Comparison of ENCODE assay signal across 1 cellular context in the genomic region with DNA sequence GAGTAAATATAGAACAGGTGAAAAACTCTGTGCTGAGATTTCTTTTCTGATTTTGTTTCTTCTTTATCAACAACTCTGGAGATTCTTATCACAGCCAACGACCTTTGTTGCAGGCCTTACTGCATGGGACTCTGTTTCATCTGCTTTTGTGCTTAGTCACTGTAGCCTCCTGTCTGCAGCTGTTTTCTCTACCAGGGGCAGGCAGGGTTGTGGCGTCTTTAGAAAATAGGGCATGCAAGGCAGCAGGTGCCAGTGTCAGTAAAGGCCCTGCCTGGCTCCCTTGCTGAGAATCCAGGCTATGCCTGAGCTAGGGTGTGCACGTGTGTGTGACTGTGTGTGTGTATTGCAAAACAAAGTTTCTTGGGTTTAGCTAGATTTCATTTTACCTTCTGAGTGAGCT.
TF ChIP-seq lines count a peak whose summit lies in the region.

No MANE protein-coding gene starts in this region.

TF ChIP-seq in GM23338, 12 proteins besides CTCF, POLR2A, EP300 and RAD21:
- TF ChIP-seq, protein P1, sequence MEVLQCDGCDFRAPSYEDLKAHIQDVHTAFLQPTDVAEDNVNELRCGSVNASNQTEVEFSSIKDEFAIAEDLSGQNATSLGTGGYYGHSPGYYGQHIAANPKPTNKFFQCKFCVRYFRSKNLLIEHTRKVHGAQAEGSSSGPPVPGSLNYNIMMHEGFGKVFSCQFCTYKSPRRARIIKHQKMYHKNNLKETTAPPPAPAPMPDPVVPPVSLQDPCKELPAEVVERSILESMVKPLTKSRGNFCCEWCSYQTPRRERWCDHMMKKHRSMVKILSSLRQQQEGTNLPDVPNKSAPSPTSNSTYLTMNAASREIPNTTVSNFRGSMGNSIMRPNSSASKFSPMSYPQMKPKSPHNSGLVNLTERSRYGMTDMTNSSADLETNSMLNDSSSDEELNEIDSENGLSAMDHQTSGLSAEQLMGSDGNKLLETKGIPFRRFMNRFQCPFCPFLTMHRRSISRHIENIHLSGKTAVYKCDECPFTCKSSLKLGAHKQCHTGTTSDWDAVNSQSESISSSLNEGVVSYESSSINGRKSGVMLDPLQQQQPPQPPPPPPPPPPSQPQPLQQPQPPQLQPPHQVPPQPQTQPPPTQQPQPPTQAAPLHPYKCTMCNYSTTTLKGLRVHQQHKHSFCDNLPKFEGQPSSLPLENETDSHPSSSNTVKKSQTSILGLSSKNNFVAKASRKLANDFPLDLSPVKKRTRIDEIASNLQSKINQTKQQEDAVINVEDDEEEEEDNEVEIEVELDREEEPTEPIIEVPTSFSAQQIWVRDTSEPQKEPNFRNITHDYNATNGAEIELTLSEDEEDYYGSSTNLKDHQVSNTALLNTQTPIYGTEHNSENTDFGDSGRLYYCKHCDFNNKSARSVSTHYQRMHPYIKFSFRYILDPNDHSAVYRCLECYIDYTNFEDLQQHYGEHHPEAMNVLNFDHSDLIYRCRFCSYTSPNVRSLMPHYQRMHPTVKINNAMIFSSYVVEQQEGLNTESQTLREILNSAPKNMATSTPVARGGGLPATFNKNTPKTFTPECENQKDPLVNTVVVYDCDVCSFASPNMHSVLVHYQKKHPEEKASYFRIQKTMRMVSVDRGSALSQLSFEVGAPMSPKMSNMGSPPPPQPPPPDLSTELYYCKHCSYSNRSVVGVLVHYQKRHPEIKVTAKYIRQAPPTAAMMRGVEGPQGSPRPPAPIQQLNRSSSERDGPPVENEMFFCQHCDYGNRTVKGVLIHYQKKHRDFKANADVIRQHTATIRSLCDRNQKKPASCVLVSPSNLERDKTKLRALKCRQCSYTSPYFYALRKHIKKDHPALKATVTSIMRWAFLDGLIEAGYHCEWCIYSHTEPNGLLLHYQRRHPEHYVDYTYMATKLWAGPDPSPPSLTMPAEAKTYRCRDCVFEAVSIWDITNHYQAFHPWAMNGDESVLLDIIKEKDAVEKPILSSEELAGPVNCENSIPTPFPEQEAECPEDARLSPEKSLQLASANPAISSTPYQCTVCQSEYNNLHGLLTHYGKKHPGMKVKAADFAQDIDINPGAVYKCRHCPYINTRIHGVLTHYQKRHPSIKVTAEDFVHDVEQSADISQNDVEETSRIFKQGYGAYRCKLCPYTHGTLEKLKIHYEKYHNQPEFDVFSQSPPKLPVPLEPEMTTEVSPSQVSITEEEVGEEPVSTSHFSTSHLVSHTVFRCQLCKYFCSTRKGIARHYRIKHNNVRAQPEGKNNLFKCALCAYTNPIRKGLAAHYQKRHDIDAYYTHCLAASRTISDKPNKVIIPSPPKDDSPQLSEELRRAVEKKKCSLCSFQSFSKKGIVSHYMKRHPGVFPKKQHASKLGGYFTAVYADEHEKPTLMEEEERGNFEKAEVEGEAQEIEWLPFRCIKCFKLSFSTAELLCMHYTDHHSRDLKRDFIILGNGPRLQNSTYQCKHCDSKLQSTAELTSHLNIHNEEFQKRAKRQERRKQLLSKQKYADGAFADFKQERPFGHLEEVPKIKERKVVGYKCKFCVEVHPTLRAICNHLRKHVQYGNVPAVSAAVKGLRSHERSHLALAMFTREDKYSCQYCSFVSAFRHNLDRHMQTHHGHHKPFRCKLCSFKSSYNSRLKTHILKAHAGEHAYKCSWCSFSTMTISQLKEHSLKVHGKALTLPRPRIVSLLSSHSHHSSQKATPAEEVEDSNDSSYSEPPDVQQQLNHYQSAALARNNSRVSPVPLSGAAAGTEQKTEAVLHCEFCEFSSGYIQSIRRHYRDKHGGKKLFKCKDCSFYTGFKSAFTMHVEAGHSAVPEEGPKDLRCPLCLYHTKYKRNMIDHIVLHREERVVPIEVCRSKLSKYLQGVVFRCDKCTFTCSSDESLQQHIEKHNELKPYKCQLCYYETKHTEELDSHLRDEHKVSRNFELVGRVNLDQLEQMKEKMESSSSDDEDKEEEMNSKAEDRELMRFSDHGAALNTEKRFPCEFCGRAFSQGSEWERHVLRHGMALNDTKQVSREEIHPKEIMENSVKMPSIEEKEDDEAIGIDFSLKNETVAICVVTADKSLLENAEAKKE (CRISPR knock-in tag; IDR thresholded peaks at IDR 0.05) = no peak
- TF ChIP-seq CREB1 (CRISPR knock-in tag; IDR thresholded peaks at IDR 0.05; ENCODE audit: low read depth) = no peak
- TF ChIP-seq, protein P2, sequence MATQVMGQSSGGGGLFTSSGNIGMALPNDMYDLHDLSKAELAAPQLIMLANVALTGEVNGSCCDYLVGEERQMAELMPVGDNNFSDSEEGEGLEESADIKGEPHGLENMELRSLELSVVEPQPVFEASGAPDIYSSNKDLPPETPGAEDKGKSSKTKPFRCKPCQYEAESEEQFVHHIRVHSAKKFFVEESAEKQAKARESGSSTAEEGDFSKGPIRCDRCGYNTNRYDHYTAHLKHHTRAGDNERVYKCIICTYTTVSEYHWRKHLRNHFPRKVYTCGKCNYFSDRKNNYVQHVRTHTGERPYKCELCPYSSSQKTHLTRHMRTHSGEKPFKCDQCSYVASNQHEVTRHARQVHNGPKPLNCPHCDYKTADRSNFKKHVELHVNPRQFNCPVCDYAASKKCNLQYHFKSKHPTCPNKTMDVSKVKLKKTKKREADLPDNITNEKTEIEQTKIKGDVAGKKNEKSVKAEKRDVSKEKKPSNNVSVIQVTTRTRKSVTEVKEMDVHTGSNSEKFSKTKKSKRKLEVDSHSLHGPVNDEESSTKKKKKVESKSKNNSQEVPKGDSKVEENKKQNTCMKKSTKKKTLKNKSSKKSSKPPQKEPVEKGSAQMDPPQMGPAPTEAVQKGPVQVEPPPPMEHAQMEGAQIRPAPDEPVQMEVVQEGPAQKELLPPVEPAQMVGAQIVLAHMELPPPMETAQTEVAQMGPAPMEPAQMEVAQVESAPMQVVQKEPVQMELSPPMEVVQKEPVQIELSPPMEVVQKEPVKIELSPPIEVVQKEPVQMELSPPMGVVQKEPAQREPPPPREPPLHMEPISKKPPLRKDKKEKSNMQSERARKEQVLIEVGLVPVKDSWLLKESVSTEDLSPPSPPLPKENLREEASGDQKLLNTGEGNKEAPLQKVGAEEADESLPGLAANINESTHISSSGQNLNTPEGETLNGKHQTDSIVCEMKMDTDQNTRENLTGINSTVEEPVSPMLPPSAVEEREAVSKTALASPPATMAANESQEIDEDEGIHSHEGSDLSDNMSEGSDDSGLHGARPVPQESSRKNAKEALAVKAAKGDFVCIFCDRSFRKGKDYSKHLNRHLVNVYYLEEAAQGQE (IDR thresholded peaks at IDR 0.05; ENCODE audit: unreplicated experiment) = no peak
- no peak for TF ChIP-seq EZH2phosphoT487 (IDR thresholded peaks at IDR 0.05; ENCODE audit: unreplicated experiment)
- no peak for TF ChIP-seq JUNB (IDR thresholded peaks at IDR 0.05; ENCODE audit: unreplicated experiment)
- no peak for TF ChIP-seq NANOG (IDR thresholded peaks at IDR 0.05; ENCODE audit: borderline replicate concordance)
- TF ChIP-seq, protein P3, sequence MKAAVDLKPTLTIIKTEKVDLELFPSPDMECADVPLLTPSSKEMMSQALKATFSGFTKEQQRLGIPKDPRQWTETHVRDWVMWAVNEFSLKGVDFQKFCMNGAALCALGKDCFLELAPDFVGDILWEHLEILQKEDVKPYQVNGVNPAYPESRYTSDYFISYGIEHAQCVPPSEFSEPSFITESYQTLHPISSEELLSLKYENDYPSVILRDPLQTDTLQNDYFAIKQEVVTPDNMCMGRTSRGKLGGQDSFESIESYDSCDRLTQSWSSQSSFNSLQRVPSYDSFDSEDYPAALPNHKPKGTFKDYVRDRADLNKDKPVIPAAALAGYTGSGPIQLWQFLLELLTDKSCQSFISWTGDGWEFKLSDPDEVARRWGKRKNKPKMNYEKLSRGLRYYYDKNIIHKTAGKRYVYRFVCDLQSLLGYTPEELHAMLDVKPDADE (IDR thresholded peaks at IDR 0.05) = no peak
- TF ChIP-seq ZNF331 (CRISPR knock-in tag; IDR thresholded peaks at IDR 0.05; ENCODE audit: low read depth) = no peak
- no peak for TF ChIP-seq STAT1 (IDR thresholded peaks at IDR 0.05; ENCODE audit: unreplicated experiment)
- TF ChIP-seq ZNF114 (CRISPR knock-in tag; IDR thresholded peaks at IDR 0.05) = no peak
- TF ChIP-seq EZH2 (IDR thresholded peaks at IDR 0.05; ENCODE audit: low read depth, unreplicated experiment) = no peak
- no peak for TF ChIP-seq POLR2AphosphoS5 (IDR thresholded peaks at IDR 0.05; ENCODE audit: low read depth)
